20 cellular contexts compared by ENCODE assay signal in genomic region chr10:77575271-77576006, GRCh38.
A peak's percentile ranks its signal among the peaks of the same experiment; 100 is the strongest.
DNase-seq lines count a peak whose midpoint lies in the region; ATAC-seq, FAIRE-seq and TF ChIP-seq lines count a peak whose summit lies in the region.
"Had no signal": no experiment of that assay in that cellular context is flagged by ENCODE, and none has a peak within 500 bp of the region (broad histone marks: within the 10 kb centered on the region; RNA-seq: fewer than 3 reads in every experiment).

No MANE protein-coding gene starts in this region.

- H3K9me3 ChIP-seq in esophagus muscularis mucosa (no peaks in the 10 kb centered on the region), sigmoid colon (no peaks in the 10 kb centered on the region)
- H3K9me3 ChIP-seq: HAP-1 had no signal

- TF ChIP-seq POLR2A in esophagus muscularis mucosa (IDR thresholded peaks at IDR 0.05; ENCODE audit: low read depth) (no peak), sigmoid colon (IDR thresholded peaks at IDR 0.05) (no peak), GM12892 (IDR thresholded peaks at IDR 0.05; ENCODE audit: low read depth, low read length) (no peak)

- no peak for ATAC-seq in GM19328 (IDR thresholded peaks at IDR 0.05; ENCODE audit: unreplicated experiment)
- ATAC-seq: GM23338 had no signal

- TF ChIP-seq CTCF in esophagus muscularis mucosa (IDR thresholded peaks at IDR 0.05), result no peak
- no peak for TF ChIP-seq CTCF in sigmoid colon (IDR thresholded peaks at IDR 0.05)
- TF ChIP-seq CTCF in GM10266 (IDR thresholded peaks at IDR 0.05; ENCODE audit: control insufficient read depth, insufficient read depth, low read depth, missing control alignments), result no peak

- H3K4me1 ChIP-seq in esophagus muscularis mucosa (peaks cover 6 to 77% (median 61%) of the 10 kb centered on the region in 4 donors), sigmoid colon (peaks cover 0 to 66% (median 56%) of the 10 kb centered on the region in 4 donors)
- H3K4me1 ChIP-seq: HAP-1 had no signal

- WGBS in esophagus muscularis mucosa, result 77% methylated on average over 10 of the region's 10 CpGs
- 88 to 92% methylated on average over 10 of the region's 10 CpGs for WGBS in sigmoid colon, 2 donors

- no peak for FAIRE-seq in GM12892 (lab: Jason Lieb, UNC)

- TF ChIP-seq EP300 in esophagus muscularis mucosa (IDR thresholded peaks at IDR 0.05) (no peak), sigmoid colon (IDR thresholded peaks at IDR 0.05) (no peak)

- in situ Hi-C loops in G401 (cut with HindIII; ENCODE audit: low sequenced_read_pairs), result no loop called here

- peak; percentile 87 for DNase-seq in G401 (ENCODE audit: low spot score)
- DNase-seq in NCI-H69 (lab: John Stamatoyannopoulos, UW), result peak; percentile 33
- DNase-seq in esophagus muscularis mucosa (ENCODE audit: extremely low spot score), result no peak
- peak; percentile 34 for DNase-seq in sigmoid colon
- no peak for DNase-seq in NCI-H226
- DNase-seq in GM12892 (ENCODE audit: insufficient read length), result no peak
- DNase-seq in GM10266 (ENCODE audit: extremely low spot score), result no peak
- DNase-seq: AML-193; CD8-positive, alpha-beta memory T cell; GF-D8; KG1; NCI-H1092; NCI-H1436; NCI-H2029; NCI-H446; NCI-H526; SHP77 had no signal

- H3K27ac ChIP-seq in esophagus muscularis mucosa (replicated peaks in 1 of 4), result peak overlapping the region; percentile 60 to 76 (median 69)
- peak overlapping the region; percentile 26 to 76 (median 54) for H3K27ac ChIP-seq in sigmoid colon

- H3K27me3 ChIP-seq in esophagus muscularis mucosa (no peaks in the 10 kb centered on the region), sigmoid colon (no peaks in the 10 kb centered on the region)

- H3K4me3 ChIP-seq in esophagus muscularis mucosa, result no peak overlapping the region
- no peak overlapping the region for H3K4me3 ChIP-seq in sigmoid colon
- H3K4me3 ChIP-seq: GM23338, HAP-1 had no signal

- no peaks in the 10 kb centered on the region for H3K36me3 ChIP-seq in esophagus muscularis mucosa
- no peaks in the 10 kb centered on the region for H3K36me3 ChIP-seq in sigmoid colon
- H3K36me3 ChIP-seq: HAP-1 had no signal

- intact Hi-C loops in esophagus muscularis mucosa (cut with DNase I), result no loop called here
- intact Hi-C loops in sigmoid colon (cut with DNase I), result no loop called here

Comparison
In these comparisons a context has a peak if more than half of its experiments do, and no peak if none do; other contexts are left out.
1. DNase-seq: peak in G401 (single experiment), NCI-H69 (single experiment) and sigmoid colon (single experiment); none in esophagus muscularis mucosa (single experiment), NCI-H226 (single experiment), GM12892 (single experiment) and GM10266 (single experiment).